15 cellular contexts compared by ENCODE assay signal in the genomic region with DNA sequence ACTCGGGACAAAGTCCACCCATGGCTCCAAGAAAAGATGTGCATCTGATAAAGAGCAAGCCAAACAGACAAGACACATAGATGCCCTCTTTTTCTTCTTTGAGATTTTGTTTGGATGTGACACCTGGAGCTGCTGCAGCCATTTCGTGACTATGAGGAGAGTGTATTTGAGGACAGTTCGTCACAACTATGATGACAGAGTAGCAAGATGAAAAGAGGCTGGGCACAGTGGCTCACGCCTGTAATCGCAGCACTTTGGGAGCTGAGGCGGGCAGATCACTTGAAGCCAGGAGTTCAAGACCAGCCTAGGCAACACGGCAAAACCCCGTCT. TPM values are rescaled to one million over a fixed set of nuclear protein-coding genes. Genes with fewer than 3 reads are reported as not detected.
DNase-seq lines count a peak whose midpoint lies in the region; ATAC-seq and TF ChIP-seq lines count a peak whose summit lies in the region.
"Had no signal": no experiment of that assay in that cellular context is flagged by ENCODE, and none has a peak within 500 bp of the region (broad histone marks: within the 10 kb centered on the region; RNA-seq: fewer than 3 reads in every experiment).

No MANE protein-coding gene starts in this region.

- TF ChIP-seq EP300 in suprapubic skin (IDR thresholded peaks at IDR 0.05): no peak

- H3K79me2 ChIP-seq in GM23338 (replicated peaks; ENCODE audit: insufficient read depth) (peaks cover 10% of the 10 kb centered on the region), Karpas-422 (ENCODE audit: low read length) (no peaks in the 10 kb centered on the region)

- H3K36me3 ChIP-seq in GM23338 (ENCODE audit: insufficient read depth): peaks cover 15% of the 10 kb centered on the region; the same call in 1 of the 2 replicates
- peaks cover 0 to 22% of the 10 kb centered on the region in 2 donors for H3K36me3 ChIP-seq in left lung
- H3K36me3 ChIP-seq in suprapubic skin: peaks cover 14% of the 10 kb centered on the region
- no peaks in the 10 kb centered on the region for H3K36me3 ChIP-seq in Karpas-422 (ENCODE audit: insufficient read depth, low read length)

- H3F3A ChIP-seq in GM23338 (replicated peaks; ENCODE audit: low read depth): no peaks in the 10 kb centered on the region

- TF ChIP-seq CTCF in GM23338 (conservative IDR thresholded peaks at IDR 0.05; ENCODE audit: low read depth in 2 of 2): no peak
- no peak for TF ChIP-seq CTCF in VCaP (conservative IDR thresholded peaks at IDR 0.05)
- TF ChIP-seq CTCF in left lung (IDR thresholded peaks at IDR 0.05): no peak
- no peak for TF ChIP-seq CTCF in suprapubic skin (IDR thresholded peaks at IDR 0.05)

- H3K27ac Mint-ChIP-seq in GM23338: 0 out of 2 replicates have a peak overlapping the region, but pooled peaks have one; percentile 65
- H3K27ac Mint-ChIP-seq: activated naive CD8-positive, alpha-beta T cell; CD4-positive, alpha-beta T cell; nephron had no signal

- no peaks in the 10 kb centered on the region for H3K9me3 ChIP-seq in left lung
- no peaks in the 10 kb centered on the region for H3K9me3 ChIP-seq in suprapubic skin
- no peaks in the 10 kb centered on the region for H3K9me3 ChIP-seq in Karpas-422 (ENCODE audit: low read length)

- H3K27me3 ChIP-seq in GM23338 (ENCODE audit: insufficient read depth) (no peaks in the 10 kb centered on the region), left lung (no peaks in the 10 kb centered on the region), suprapubic skin (no peaks in the 10 kb centered on the region), Karpas-422 (ENCODE audit: low read length) (no peaks in the 10 kb centered on the region; the same call in 1 of the 2 replicates)

- H3K9me2 ChIP-seq in GM23338 (ENCODE audit: insufficient read depth) (no peaks in the 10 kb centered on the region), Karpas-422 (replicated peaks; ENCODE audit: insufficient read depth, low read length) (no peaks in the 10 kb centered on the region)

- H2AFZ ChIP-seq in GM23338 (no peak overlapping the region), Karpas-422 (ENCODE audit: low read length) (no peak overlapping the region)

- peaks cover 3% of the 10 kb centered on the region; the same call in 1 of the 3 replicates for H3K9me3 Mint-ChIP-seq in GM23338
- H3K9me3 Mint-ChIP-seq: CD4-positive, alpha-beta T cell had no signal

- peaks cover 6% of the 10 kb centered on the region; the same call in 2 of the 3 replicates for H3K4me1 Mint-ChIP-seq in GM23338

- no peak for TF ChIP-seq POLR2A in suprapubic skin (IDR thresholded peaks at IDR 0.05)

- 88% methylated on average over 8 of the region's 8 CpGs for WGBS in suprapubic skin

- H3K4me1 ChIP-seq in GM23338 (ENCODE audit: insufficient read depth): no peaks in the 10 kb centered on the region
- H3K4me1 ChIP-seq in left lung: peaks cover 19 to 66% of the 10 kb centered on the region in 2 donors
- H3K4me1 ChIP-seq in suprapubic skin: peaks cover 11% of the 10 kb centered on the region
- no peaks in the 10 kb centered on the region for H3K4me1 ChIP-seq in Karpas-422 (ENCODE audit: low read length)

- H3K4me3 ChIP-seq in GM23338: no peak overlapping the region
- H3K4me3 ChIP-seq in left lung: no peak overlapping the region
- H3K4me3 ChIP-seq in suprapubic skin: no peak overlapping the region
- no peak overlapping the region for H3K4me3 ChIP-seq in Karpas-422 (ENCODE audit: low read length)
- H3K4me3 ChIP-seq: lung had no signal

- H3K4me2 ChIP-seq in GM23338 (no peak overlapping the region), Karpas-422 (ENCODE audit: low read depth, low read length, poor library complexity, severe bottlenecking) (no peak overlapping the region)

- peaks cover 42% of the 10 kb centered on the region for H3K36me3 Mint-ChIP-seq in GM23338 (ENCODE audit: low read depth)

- H3K27ac ChIP-seq in GM23338 (ENCODE audit: low read depth): no peak overlapping the region
- H3K27ac ChIP-seq in VCaP: peak overlapping the region; percentile 79
- H3K27ac ChIP-seq in left lung: peak overlapping the region; percentile 76 to 78
- peak overlapping the region; percentile 74 for H3K27ac ChIP-seq in suprapubic skin
- H3K27ac ChIP-seq in Karpas-422 (ENCODE audit: low read length): no peak overlapping the region

- H4K20me1 ChIP-seq in GM23338 (replicated peaks; ENCODE audit: insufficient read depth) (peaks cover 5% of the 10 kb centered on the region), Karpas-422 (ENCODE audit: insufficient read depth, low read depth, low read length) (no peaks in the 10 kb centered on the region)

- no peak overlapping the region for H3K9ac ChIP-seq in Karpas-422 (ENCODE audit: low read length)

- intact Hi-C loops in left lung (cut with DNase I): no loop called here

- no peak for DNase-seq in GM23338 (ENCODE audit: low spot score)
- DNase-seq in left lung: no peak
- no peak for DNase-seq in suprapubic skin (ENCODE audit: low spot score in 2 of 2)
- DNase-seq in Karpas-422: no peak
- DNase-seq: CD4-positive, alpha-beta T cell; foreskin melanocyte; NCI-H2081 treated with DMSO at 0.1 percent for 48 hours; NCI-H524 treated with DMSO at 0.1 percent for 48 hours; substantia nigra had no signal

- H3K27me3 Mint-ChIP-seq in GM23338 (ENCODE audit: insufficient read depth, low read depth, poor library complexity): peaks cover 4% of the 10 kb centered on the region
- H3K27me3 Mint-ChIP-seq: activated naive CD8-positive, alpha-beta T cell; CD4-positive, alpha-beta T cell had no signal

- H3K4me3 Mint-ChIP-seq in GM23338: no peak overlapping the region
- H3K4me3 Mint-ChIP-seq: activated naive CD8-positive, alpha-beta T cell; CD4-positive, alpha-beta T cell; nephron had no signal

- ATAC-seq in GM23338: no peak
- ATAC-seq in left lung: no peak
- no peak for ATAC-seq in HG03196 (IDR thresholded peaks at IDR 0.05; ENCODE audit: unreplicated experiment)
- ATAC-seq in HG03439 (IDR thresholded peaks at IDR 0.05; ENCODE audit: unreplicated experiment): no peak

TF ChIP-seq in GM23338, 12 proteins besides CTCF, POLR2A, EP300 and RAD21:
- no peak for TF ChIP-seq ZNF114 (CRISPR knock-in tag; IDR thresholded peaks at IDR 0.05)

RNA-seq across cellular contexts. Expression of gene LGMN, which starts 21.5 kb away (rescaled TPM):
- total RNA-seq in GM23338 (2014; rRNA removed; shearing (Covaris generic)): 83.5 and 120 TPM in 2 replicates
- 60.0 and 62.9 TPM in 2 replicates for polyA plus RNA-seq in GM23338 (2016; fragmentation: Nextera tagmentation; extraction: Ambion mirVana)
- total RNA-seq in left lung (100 to 1,000 TPM; 247 to 251 TPM), suprapubic skin (10 to 100 TPM; 35.8 to 41.9 (median 39.2) TPM)
- total RNA-seq in Karpas-422 (2014; rRNA removed; shearing (Covaris generic); ENCODE audit: low replicate concordance): not detected in 2 replicates

Comparison
In these comparisons a context has a peak if more than half of its experiments do, and no peak if none do; other contexts are left out.
1. H3K27ac ChIP-seq: peak in VCaP (single experiment), left lung (2 of 2) and suprapubic skin (single experiment); none in GM23338 (single experiment) and Karpas-422 (single experiment).
2. RNA of gene LGMN, which starts 21.5 kb away (total RNA-seq): 247 to 251 TPM in left lung, 83.5 to 120 TPM in GM23338 and 35.8 to 41.9 TPM in suprapubic skin; not detected in Karpas-422; every median in the first group is over 10 times any median in the second.